In the genomic region with DNA sequence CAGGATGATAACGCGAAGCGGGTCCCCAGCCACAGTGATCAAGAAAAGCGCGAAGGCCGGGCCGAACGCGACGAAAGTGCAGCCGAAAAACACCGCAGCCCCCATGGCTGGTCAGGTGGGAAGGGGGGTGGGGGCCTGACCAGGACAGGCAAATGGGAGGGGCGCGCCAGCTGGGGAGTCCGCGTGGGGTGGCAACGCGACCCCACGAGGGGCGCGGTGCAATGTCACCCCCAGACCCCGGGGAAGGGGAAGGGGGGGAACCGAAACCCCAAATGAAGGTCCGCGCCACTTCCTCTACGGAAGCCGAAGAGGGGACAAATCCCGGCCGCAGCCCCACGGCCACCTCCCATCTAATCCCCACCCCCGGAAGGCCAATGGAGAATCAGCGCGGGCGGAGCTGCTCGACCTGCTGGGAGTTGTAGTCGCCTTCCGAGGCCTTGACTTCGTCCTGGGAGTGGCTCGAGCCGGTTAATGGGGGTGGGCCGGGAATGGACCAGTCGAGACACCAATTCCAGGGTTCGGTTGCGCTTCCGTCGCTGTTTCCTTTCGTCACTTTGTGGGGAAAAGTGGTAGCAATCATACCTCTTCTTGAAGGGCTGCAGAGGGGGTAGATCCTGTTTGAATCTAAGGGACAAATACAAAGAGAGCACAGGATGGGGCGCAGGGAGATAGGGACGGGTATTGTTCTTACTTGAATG, we compare ENCODE assay signal across 8 cellular contexts. TPM values are rescaled to one million over a fixed set of nuclear protein-coding genes. Genes with fewer than 3 reads are reported as not detected.
DNase-seq lines count a peak whose midpoint lies in the region; ATAC-seq and TF ChIP-seq lines count a peak whose summit lies in the region.

A gene (minus strand): TSS at position 311 of the 698 bp plus-strand sequence. CDS start 206 bp downstream, at position 105.

- peaks cover 17% of the 10 kb centered on the region for H3K36me3 ChIP-seq in PC-9 (ENCODE audit: low read depth)

- CTCF ChIA-PET in PC-9 (lab: Charles Lee): no interaction called here

- peak within 1 kb of the TSS; percentile 87 for H3K4me3 ChIP-seq in PC-9

- POLR2A ChIA-PET in PC-9 (lab: Charles Lee; ENCODE audit: unreplicated experiment): interaction anchor here (0.7 to 0.8 kb wide), 2 partner anchors 9 to 18 kb away, joined by 3 to 9 read pairs; no protein-coding TSS in a partner anchor

- intact Hi-C loops in PC-9 (cut with micrococcal nuclease; ENCODE audit: unreplicated experiment): loop anchor here (10.0 kb wide), 1 partner anchor 296 kb away; no protein-coding TSS in a partner anchor

- TF ChIP-seq CTCF in PC-9 (conservative IDR thresholded peaks at IDR 0.05): no peak

- peaks cover 23% of the 10 kb centered on the region for H3K79me2 ChIP-seq in PC-9 (ENCODE audit: low read depth)

- no peaks in the 10 kb centered on the region for H3K27me3 ChIP-seq in PC-9 (ENCODE audit: insufficient read depth, low read depth)

- no peaks in the 10 kb centered on the region for H3K9me3 ChIP-seq in PC-9 (ENCODE audit: insufficient read depth, low read depth)

- H3K9me2 ChIP-seq in PC-9 (ENCODE audit: insufficient read depth): no peaks in the 10 kb centered on the region

- DNase-seq in DMS153 treated with DMSO at 0.1 percent for 48 hours (lab: John Stamatoyannopoulos, UW; ENCODE audit: unreplicated experiment) (peak; percentile 97), KBM-7 (peak; percentile 97), PC-9 (peak; percentile 85 to 92), activated T-cell treated with anti-CD3 and anti-CD28 coated beads for 48 hours (ENCODE audit: low read depth) (peak; percentile 90), epithelial cell of prostate (ENCODE audit: low read depth, low spot score) (peak; percentile 76), mucosa of gallbladder (ENCODE audit: low spot score) (peak; percentile 97)
- DNase-seq in stimulated activated CD8-positive, alpha-beta memory T cell treated with anti-CD3 and anti-CD28 coated beads, Interleukin-4, amount 100 ng/mL, for 24 hours (ENCODE audit: low read depth): peak; percentile 90

- peaks cover 26% of the 10 kb centered on the region for H3F3A ChIP-seq in PC-9 (ENCODE audit: insufficient read depth, low read depth)

- in situ Hi-C loops in KBM-7 (cut with MboI; ENCODE audit: low pct_unique_long_range_greater_than_20kb, low sequenced_read_pairs): no loop called here

- H3K4me1 ChIP-seq in PC-9 (replicated peaks; ENCODE audit: insufficient read depth): peaks cover 23% of the 10 kb centered on the region

- H3K27ac ChIP-seq in PC-9: peak within 1 kb of the TSS; percentile 79
- H3K27ac ChIP-seq in epithelial cell of prostate: peak within 1 kb of the TSS; percentile 83

- 0 out of 2 replicates have a peak, but pooled peaks cover 4% of the 10 kb centered on the region for H4K20me1 ChIP-seq in PC-9 (ENCODE audit: insufficient read depth)

- peak within 1 kb of the TSS; percentile 100 for H3K4me2 ChIP-seq in PC-9

- peak within 1 kb of the TSS; percentile 86 for H2AFZ ChIP-seq in PC-9

- no TSS peak for BruUV-seq in PC-9 (replicated peaks; lab: Mats Ljungman, UMichigan)

- ATAC-seq in GM21717 (IDR thresholded peaks at IDR 0.05; ENCODE audit: unreplicated experiment): peak; percentile 76

RNA-seq across cellular contexts. Expression of the gene that starts here (rescaled TPM):
- total RNA-seq in PC-9 (2021) (152 and 173 TPM in 2 replicates), mucosa of gallbladder (145 TPM)

Comparison
In these comparisons a context has a peak if more than half of its experiments do, and no peak if none do; other contexts are left out.
1. Peak in every context shown above with its lines: DNase-seq, ATAC-seq, H3K4me3 ChIP-seq and H3K27ac ChIP-seq.